1 cellular context compared by ENCODE assay signal in genomic region chr14:103890052-103890371, GRCh38.
TF ChIP-seq lines count a peak whose summit lies in the region.

No MANE protein-coding gene starts in this region.

TF ChIP-seq in HCT116, 20 proteins besides CTCF, POLR2A, EP300 and RAD21:
- TF ChIP-seq TCF7L2 (IDR thresholded peaks at IDR 0.05; ENCODE audit: borderline replicate concordance, extremely low read depth, insufficient read depth, insufficient read length), result no peak
- no peak for TF ChIP-seq CEBPB (IDR thresholded peaks at IDR 0.05; ENCODE audit: low read depth)
- no peak for TF ChIP-seq CBX3 (IDR thresholded peaks at IDR 0.05; ENCODE audit: low read depth)
- TF ChIP-seq POLR2AphosphoS5 (IDR thresholded peaks at IDR 0.05; ENCODE audit: low read depth, low read length), result no peak
- TF ChIP-seq EZH2phosphoT487 (IDR thresholded peaks at IDR 0.05; ENCODE audit: borderline replicate concordance), result no peak
- TF ChIP-seq ATF3 (IDR thresholded peaks at IDR 0.05), result no peak
- TF ChIP-seq JUND (IDR thresholded peaks at IDR 0.05), result no peak
- TF ChIP-seq ELF1 (IDR thresholded peaks at IDR 0.05; ENCODE audit: borderline replicate concordance, low read depth), result no peak
